19 cellular contexts compared by ENCODE assay signal in the genomic region with DNA sequence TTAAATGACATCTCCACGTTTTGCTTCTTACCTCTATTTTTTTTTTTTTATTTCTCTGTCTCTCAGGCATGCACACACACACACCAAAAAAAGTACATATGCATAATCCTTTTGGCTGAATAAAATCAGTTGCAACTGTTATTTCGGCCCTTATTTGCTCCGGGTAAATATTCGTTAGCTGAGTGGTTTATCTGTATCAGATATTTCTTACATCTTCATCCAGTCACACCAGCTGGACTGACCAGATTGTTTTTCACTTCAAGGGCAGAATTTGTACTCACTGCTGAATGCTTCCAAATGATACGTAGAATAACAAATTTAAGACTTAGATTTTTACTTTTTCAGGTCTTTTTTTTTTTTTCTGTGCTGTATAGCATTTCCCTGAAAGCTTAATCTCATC.
"Had no signal": no experiment of that assay in that cellular context is flagged by ENCODE, and none has a peak within 500 bp of the region (broad histone marks: within the 10 kb centered on the region; RNA-seq: fewer than 3 reads in every experiment).

No MANE protein-coding gene starts in this region.

- H3K9me3 Mint-ChIP-seq: activated T-cell treated with anti-CD3 and anti-CD28 coated beads, Interleukin-2, amount 50 U/mL, for 4 hours; dendritic cell treated with granulocyte-macrophage colony-stimulating factor and Interleukin-4, amounts not matched to agents 40 ng/mL and 50 ng/mL, for 4 days; immature natural killer cell; naive thymus-derived CD4-positive, alpha-beta T cell had no signal

- H3K9me3 ChIP-seq: breast epithelium, esophagus muscularis mucosa, gastroesophageal sphincter, prostate gland, right atrium auricular region, tibial artery had no signal

- FAIRE-seq: astrocyte, TTC549 had no signal

- DNase-seq: activated CD4-positive, CD25-positive, alpha-beta regulatory T cell treated with anti-CD3 and anti-CD28 coated beads, Interleukin-2, amount 50 U/mL, for 72 hours; activated effector memory CD4-positive, alpha-beta T cell treated with anti-CD3 and anti-CD28 coated beads, Interleukin-2, amount 50 U/mL, for 16 hours; activated T-cell treated with anti-CD3 and anti-CD28 coated beads, Interleukin-2, amount 50 U/mL, for 4 hours; effector CD8-positive, alpha-beta T cell; immature natural killer cell; kidney glomerular epithelial cell; mesendoderm; naive thymus-derived CD4-positive, alpha-beta T cell; stimulated activated CD4-positive, alpha-beta T cell treated with anti-CD3 and anti-CD28 coated beads, Interleukin-12 subunit alpha, Interleukin-12 subunit beta, amount 100 ng/mL, for 4 hours; tibial artery had no signal

- H3K4me3 Mint-ChIP-seq: activated T-cell treated with anti-CD3 and anti-CD28 coated beads, Interleukin-2, amount 50 U/mL, for 4 hours; dendritic cell treated with granulocyte-macrophage colony-stimulating factor and Interleukin-4, amounts not matched to agents 40 ng/mL and 50 ng/mL, for 4 days; immature natural killer cell; naive thymus-derived CD4-positive, alpha-beta T cell; neural progenitor cell had no signal

- ATAC-seq: activated T-cell treated with anti-CD3 and anti-CD28 coated beads, Interleukin-2, amount 50 U/mL, for 4 hours; gastroesophageal sphincter; naive thymus-derived CD4-positive, alpha-beta T cell had no signal

- H3K27ac Mint-ChIP-seq: dendritic cell treated with granulocyte-macrophage colony-stimulating factor and Interleukin-4, amounts not matched to agents 40 ng/mL and 50 ng/mL, for 4 days; immature natural killer cell; neural progenitor cell had no signal

- H3K27me3 Mint-ChIP-seq: dendritic cell treated with granulocyte-macrophage colony-stimulating factor and Interleukin-4, amounts not matched to agents 40 ng/mL and 50 ng/mL, for 4 days; naive thymus-derived CD4-positive, alpha-beta T cell had no signal
